26 cellular contexts compared by ENCODE assay signal in genomic region chr12:94812345-94812744, GRCh38.
DNase-seq lines count a peak whose midpoint lies in the region; ATAC-seq and TF ChIP-seq lines count a peak whose summit lies in the region.
"Had no signal": no experiment of that assay in that cellular context is flagged by ENCODE, and none has a peak within 500 bp of the region (broad histone marks: within the 10 kb centered on the region; RNA-seq: fewer than 3 reads in every experiment).

No MANE protein-coding gene starts in this region.

- peak; percentile 53 for ATAC-seq in GM18858 (IDR thresholded peaks at IDR 0.05; ENCODE audit: unreplicated experiment)
- peak; percentile 52 for ATAC-seq in GM21717 (IDR thresholded peaks at IDR 0.05; ENCODE audit: unreplicated experiment)
- ATAC-seq in HG02973 (IDR thresholded peaks at IDR 0.05; ENCODE audit: unreplicated experiment), result peak; percentile 45
- peak; percentile 90 for ATAC-seq in stimulated activated memory B cell treated with anti-CD40 and anti-IgM and Interleukin-4, amounts not matched to agents 10 μg/mL and 1 μg/mL and 100 μg/mL, for 72 hours
- no peak for ATAC-seq in HG03039 (IDR thresholded peaks at IDR 0.05; ENCODE audit: unreplicated experiment)
- ATAC-seq: CD8-positive, alpha-beta T cell; naive thymus-derived CD4-positive, alpha-beta T cell; PC-3; sciatic nerve; T-cell had no signal

- H3K4me1 Mint-ChIP-seq in stimulated activated memory B cell treated with anti-CD40 and anti-IgM and Interleukin-4, amounts not matched to agents 10 μg/mL and 1 μg/mL and 100 μg/mL, for 72 hours, result peaks cover 49% of the 10 kb centered on the region
- peaks cover 6% of the 10 kb centered on the region for H3K4me1 Mint-ChIP-seq in nephron progenitor cell
- H3K4me1 Mint-ChIP-seq: central memory CD8-positive, alpha-beta T cell; T-cell had no signal

- H3K27me3 Mint-ChIP-seq in stimulated activated memory B cell treated with anti-CD40 and anti-IgM and Interleukin-4, amounts not matched to agents 10 μg/mL and 1 μg/mL and 100 μg/mL, for 72 hours, result no peaks in the 10 kb centered on the region
- peaks cover 3% of the 10 kb centered on the region for H3K27me3 Mint-ChIP-seq in nephron progenitor cell (ENCODE audit: low read depth, poor library complexity)

- TF ChIP-seq CTCF in nephron progenitor cell (IDR thresholded peaks at IDR 0.05), result no peak

- H3K4me3 Mint-ChIP-seq in stimulated activated memory B cell treated with anti-CD40 and anti-IgM and Interleukin-4, amounts not matched to agents 10 μg/mL and 1 μg/mL and 100 μg/mL, for 72 hours, result no peak overlapping the region
- H3K4me3 Mint-ChIP-seq in nephron progenitor cell, result no peak overlapping the region
- H3K4me3 Mint-ChIP-seq: CD8-positive, alpha-beta T cell; central memory CD8-positive, alpha-beta T cell; naive thymus-derived CD4-positive, alpha-beta T cell; T-cell had no signal

- DNase-seq in nephron progenitor cell, result no peak
- DNase-seq in medulla oblongata (ENCODE audit: extremely low spot score), result no peak
- DNase-seq: activated CD4-positive, alpha-beta T cell treated with anti-CD3 and anti-CD28 coated beads, Interleukin-2, amount 50 U/mL, for 48 hours; activated naive CD4-positive, alpha-beta T cell; activated T-cell treated with anti-CD3 and anti-CD28 coated beads for 4 hours; amniotic stem cell; CD8-positive, alpha-beta T cell; kidney glomerular epithelial cell; mesenchymal stem cell; naive thymus-derived CD4-positive, alpha-beta T cell; NCI-H1417; NCI-H2171; NCI-H748 treated with DMSO at 0.1 percent for 48 hours; PC-3; SIG-M5; stimulated activated naive CD4-positive, alpha-beta T cell treated with Interleukin-2 at 50 U/mL for 16 hours; T-cell; thyroid gland; WERI-Rb-1 had no signal

- H3K9me3 Mint-ChIP-seq in stimulated activated memory B cell treated with anti-CD40 and anti-IgM and Interleukin-4, amounts not matched to agents 10 μg/mL and 1 μg/mL and 100 μg/mL, for 72 hours, result peaks cover 13% of the 10 kb centered on the region
- peaks cover 67% of the 10 kb centered on the region for H3K9me3 Mint-ChIP-seq in nephron progenitor cell

- H3K36me3 Mint-ChIP-seq in stimulated activated memory B cell treated with anti-CD40 and anti-IgM and Interleukin-4, amounts not matched to agents 10 μg/mL and 1 μg/mL and 100 μg/mL, for 72 hours, result peaks cover 78% of the 10 kb centered on the region
- H3K36me3 Mint-ChIP-seq in nephron progenitor cell (ENCODE audit: low read depth), result peaks cover 48% of the 10 kb centered on the region
- H3K36me3 Mint-ChIP-seq: CD8-positive, alpha-beta T cell; T-cell had no signal

- H3K27ac Mint-ChIP-seq in stimulated activated memory B cell treated with anti-CD40 and anti-IgM and Interleukin-4, amounts not matched to agents 10 μg/mL and 1 μg/mL and 100 μg/mL, for 72 hours, result peak overlapping the region; percentile 79
- H3K27ac Mint-ChIP-seq in nephron progenitor cell, result no peak overlapping the region
- H3K27ac Mint-ChIP-seq: CD8-positive, alpha-beta T cell; naive thymus-derived CD4-positive, alpha-beta T cell; T-cell had no signal
